Comparison of ENCODE assay signal across 8 cellular contexts in genomic region chr10:32347363-32347735, GRCh38. TPM values are rescaled to one million over a fixed set of nuclear protein-coding genes. Genes with fewer than 3 reads are reported as not detected.
A peak's percentile ranks its signal among the peaks of the same experiment; 100 is the strongest.
DNase-seq lines count a peak whose midpoint lies in the region; ATAC-seq and TF ChIP-seq lines count a peak whose summit lies in the region.

No MANE protein-coding gene starts in this region.

- H3K27ac ChIP-seq in heart right ventricle (peak overlapping the region; percentile 100), skin epidermis (peak overlapping the region; percentile 100)

- DNase-seq in NCI-H2227 (lab: John Stamatoyannopoulos, UW; ENCODE audit: unreplicated experiment): peak; percentile 71
- DNase-seq in NCI-H2227 treated with DMSO at 0.1 percent for 48 hours (lab: John Stamatoyannopoulos, UW): no peak
- DNase-seq in heart right ventricle: no peak
- DNase-seq in pons (ENCODE audit: low spot score): no peak
- DNase-seq in superior temporal gyrus (ENCODE audit: extremely low spot score): no peak

- peak; percentile 11 for ATAC-seq in HG02885 (IDR thresholded peaks at IDR 0.05; ENCODE audit: poor library complexity, unreplicated experiment)
- peak in 2 of 8 donors; percentile 0 to 5 for ATAC-seq in heart right ventricle

- no peaks in the 10 kb centered on the region for H3K9me3 ChIP-seq in heart right ventricle

- H3K4me1 ChIP-seq in heart right ventricle: peaks cover 2 to 72% (median 55%) of the 10 kb centered on the region in 9 donors

- intact Hi-C loops in heart right ventricle (cut with DNase I): loop anchor here in 9 of 10 donors (2.0 to 10.0 kb wide), 6 partner anchors 83 to 419 kb away; partner anchors contain the start of genes ARHGAP12 (in 1 of the 9) and KIF5B (in 1 of the 9)

- 0% methylated on average over 39 to 46 of the region's 46 CpGs for WGBS in heart right ventricle, 2 donors

- TF ChIP-seq CTCF in WI38 (IDR thresholded peaks at IDR 0.05; ENCODE audit: low read depth, low read length): no peak
- peak in 3 of 9 donors; percentile 10 to 15 (median 13) for TF ChIP-seq CTCF in heart right ventricle (IDR thresholded peaks at IDR 0.05)

- no peaks in the 10 kb centered on the region for H3K27me3 ChIP-seq in heart right ventricle

- H3K4me3 ChIP-seq in WI38 (ENCODE audit: low read depth, low read length) (peak overlapping the region; percentile 87), heart right ventricle (peak overlapping the region; percentile 87 to 99 (median 93)), skin epidermis (peak overlapping the region; percentile 69 to 98 (median 86))

- peaks cover 0 to 28% (median 3%) of the 10 kb centered on the region in 9 donors for H3K36me3 ChIP-seq in heart right ventricle

RNA-seq across cellular contexts. Expression of gene EPC1, which starts 0.4 kb away (rescaled TPM):
- 10 to 100 TPM; 16.3 to 25.4 (median 19.5) TPM for total RNA-seq in heart right ventricle
- 10 to 100 TPM in 1 of 2 donors, 1 to 10 TPM in 1; 8.4 to 18.8 TPM for polyA plus RNA-seq in heart right ventricle
